8 cellular contexts compared by ENCODE assay signal in the genomic region with DNA sequence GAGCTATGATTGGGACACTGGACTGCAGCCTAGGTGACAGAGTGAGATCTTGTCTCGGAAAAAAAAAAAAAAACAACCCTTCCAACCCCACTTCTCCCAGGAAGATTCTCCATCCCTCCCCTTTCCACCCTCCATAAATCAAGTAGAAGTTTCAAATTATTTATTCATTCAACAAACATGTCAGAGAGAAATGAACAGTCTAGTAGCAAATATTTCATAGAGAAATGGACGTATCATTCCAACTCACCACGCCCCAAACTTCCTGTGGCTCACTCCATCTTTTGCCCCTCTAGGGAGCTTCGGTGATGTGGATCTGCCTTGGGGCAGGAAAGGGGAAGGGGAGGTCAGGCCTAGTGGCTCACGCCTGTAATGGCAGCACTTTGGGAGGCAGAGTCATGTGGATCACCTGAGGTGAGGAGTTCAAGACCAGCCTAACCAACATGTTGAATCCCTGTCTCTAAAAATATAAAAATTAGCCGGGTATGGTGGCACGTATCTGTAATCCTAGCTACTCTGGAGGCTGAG. TPM values are rescaled to one million over a fixed set of nuclear protein-coding genes. Genes with fewer than 3 reads are reported as not detected.
DNase-seq lines count a peak whose midpoint lies in the region; ATAC-seq and TF ChIP-seq lines count a peak whose summit lies in the region.

No MANE protein-coding gene starts in this region.

- peaks cover 20% of the 10 kb centered on the region for H3K36me3 Mint-ChIP-seq in activated CD8-positive, alpha-beta memory T cell treated with anti-CD3 and anti-CD28 coated beads, Interleukin-2, amount 10 ng/mL, durations not matched to agents 7 days and 5 days
- H3K36me3 Mint-ChIP-seq in activated T-helper 2 cell treated with anti-CD3 and anti-CD28 coated beads, Interferon-gamma antibody, Interleukin-2, Interleukin-4, amounts not matched to agents 10 μg/mL and 5 μg/mL and 100 μg/mL, durations not matched to agents 14 hours and 24 hours and 36 hours (ENCODE audit: low read depth), result peaks cover 28% of the 10 kb centered on the region

- peak overlapping the region; percentile 75 for H3K4me3 Mint-ChIP-seq in activated CD8-positive, alpha-beta memory T cell treated with anti-CD3 and anti-CD28 coated beads, Interleukin-2, amount 10 ng/mL, durations not matched to agents 7 days and 5 days
- H3K4me3 Mint-ChIP-seq in activated T-helper 2 cell treated with anti-CD3 and anti-CD28 coated beads, Interferon-gamma antibody, Interleukin-2, Interleukin-4, amounts not matched to agents 10 μg/mL and 5 μg/mL and 100 μg/mL, durations not matched to agents 14 hours and 24 hours and 36 hours (ENCODE audit: low read depth), result peak overlapping the region; percentile 79

- peaks cover 1% of the 10 kb centered on the region for H3K36me3 ChIP-seq in kidney epithelial cell (ENCODE audit: control insufficient read depth, insufficient read depth, low read length)
- H3K36me3 ChIP-seq in thymus (ENCODE audit: control insufficient read depth, insufficient read depth), result peaks cover 45% of the 10 kb centered on the region

- H3K4me1 Mint-ChIP-seq in activated CD8-positive, alpha-beta memory T cell treated with anti-CD3 and anti-CD28 coated beads, Interleukin-2, amount 10 ng/mL, durations not matched to agents 7 days and 5 days, result peaks cover 48% of the 10 kb centered on the region
- H3K4me1 Mint-ChIP-seq in activated T-helper 2 cell treated with anti-CD3 and anti-CD28 coated beads, Interferon-gamma antibody, Interleukin-2, Interleukin-4, amounts not matched to agents 10 μg/mL and 5 μg/mL and 100 μg/mL, durations not matched to agents 14 hours and 24 hours and 36 hours (ENCODE audit: low read depth), result peaks cover 40% of the 10 kb centered on the region

- ATAC-seq in activated CD8-positive, alpha-beta memory T cell treated with anti-CD3 and anti-CD28 coated beads, Interleukin-2, amount 10 ng/mL, durations not matched to agents 7 days and 5 days, result no peak
- ATAC-seq in left colon, result no peak

- H3K27me3 Mint-ChIP-seq in activated CD8-positive, alpha-beta memory T cell treated with anti-CD3 and anti-CD28 coated beads, Interleukin-2, amount 10 ng/mL, durations not matched to agents 7 days and 5 days, result no peaks in the 10 kb centered on the region
- H3K27me3 Mint-ChIP-seq in activated T-helper 2 cell treated with anti-CD3 and anti-CD28 coated beads, Interferon-gamma antibody, Interleukin-2, Interleukin-4, amounts not matched to agents 10 μg/mL and 5 μg/mL and 100 μg/mL, durations not matched to agents 14 hours and 24 hours and 36 hours (ENCODE audit: low read depth), result no peaks in the 10 kb centered on the region

- H3K27ac ChIP-seq in thymus (ENCODE audit: low read depth), result peak overlapping the region; percentile 66

- peak overlapping the region; percentile 78 for H3K27ac Mint-ChIP-seq in activated CD8-positive, alpha-beta memory T cell treated with anti-CD3 and anti-CD28 coated beads, Interleukin-2, amount 10 ng/mL, durations not matched to agents 7 days and 5 days
- peak overlapping the region; percentile 73 for H3K27ac Mint-ChIP-seq in activated T-helper 2 cell treated with anti-CD3 and anti-CD28 coated beads, Interferon-gamma antibody, Interleukin-2, Interleukin-4, amounts not matched to agents 10 μg/mL and 5 μg/mL and 100 μg/mL, durations not matched to agents 14 hours and 24 hours and 36 hours

- CTCF ChIA-PET in activated CD8-positive, alpha-beta memory T cell treated with anti-CD3 and anti-CD28 coated beads, Interleukin-2, amount 10 ng/mL, durations not matched to agents 7 days and 5 days (lab: Charles Lee), result interaction anchor here (0.6 to 9.7 kb wide), 4 partner anchors 9 to 1027 kb away, joined by 3 to 61 read pairs (median 13); a partner anchor contains a TSS

- WGBS in thymus, result 81% methylated on average over 7 of the region's 7 CpGs

- H3K4me3 ChIP-seq in kidney epithelial cell (ENCODE audit: low read depth, low read length) (peak overlapping the region; percentile 81), thymus (ENCODE audit: low read length) (peak overlapping the region; percentile 100)

- DNase-seq in activated CD8-positive, alpha-beta memory T cell treated with anti-CD3 and anti-CD28 coated beads, Interleukin-2, amount 10 ng/mL, durations not matched to agents 7 days and 5 days, result no peak
- no peak for DNase-seq in activated CD8-positive, alpha-beta memory T cell treated with anti-CD3 and anti-CD28 coated beads, Interleukin-2, amount 50 U/mL, for 4 hours
- DNase-seq in activated T-helper 2 cell treated with anti-CD3 and anti-CD28 coated beads, Interferon-gamma antibody, Interleukin-2, Interleukin-4, amounts not matched to agents 10 μg/mL and 5 μg/mL and 100 μg/mL, durations not matched to agents 14 hours and 24 hours and 36 hours (ENCODE audit: low spot score), result no peak
- DNase-seq in kidney epithelial cell (ENCODE audit: low read depth), result no peak
- no peak for DNase-seq in activated CD4-positive, CD25-positive, alpha-beta regulatory T cell treated with anti-CD3 and anti-CD28 coated beads, Interleukin-2, amount 50 U/mL, for 72 hours
- no peak for DNase-seq in left colon
- DNase-seq in GM03348 (ENCODE audit: low spot score), result no peak

- H3K9me3 ChIP-seq in thymus (ENCODE audit: control insufficient read depth), result no peaks in the 10 kb centered on the region

- intact Hi-C loops in activated T-helper 2 cell treated with anti-CD3 and anti-CD28 coated beads, Interferon-gamma antibody, Interleukin-2, Interleukin-4, amounts not matched to agents 10 μg/mL and 5 μg/mL and 100 μg/mL, durations not matched to agents 14 hours and 24 hours and 36 hours (cut with micrococcal nuclease), result no loop called here
- intact Hi-C loops in left colon (cut with DNase I, micrococcal nuclease), result no loop called here

- peaks cover 21% of the 10 kb centered on the region for H3K4me1 ChIP-seq in thymus (ENCODE audit: control insufficient read depth, insufficient read depth, low read length)

- TF ChIP-seq CTCF in kidney epithelial cell (IDR thresholded peaks at IDR 0.05; ENCODE audit: insufficient read depth, low read length, poor library complexity, severe bottlenecking), result no peak

- H3K9me3 Mint-ChIP-seq in activated CD8-positive, alpha-beta memory T cell treated with anti-CD3 and anti-CD28 coated beads, Interleukin-2, amount 10 ng/mL, durations not matched to agents 7 days and 5 days (ENCODE audit: low read depth), result no peaks in the 10 kb centered on the region
- no peaks in the 10 kb centered on the region for H3K9me3 Mint-ChIP-seq in activated T-helper 2 cell treated with anti-CD3 and anti-CD28 coated beads, Interferon-gamma antibody, Interleukin-2, Interleukin-4, amounts not matched to agents 10 μg/mL and 5 μg/mL and 100 μg/mL, durations not matched to agents 14 hours and 24 hours and 36 hours

- H3K27me3 ChIP-seq in kidney epithelial cell (ENCODE audit: control insufficient read depth, insufficient read depth, low read length), result no peaks in the 10 kb centered on the region
- no peaks in the 10 kb centered on the region for H3K27me3 ChIP-seq in thymus (ENCODE audit: control insufficient read depth, insufficient read depth)

RNA-seq across cellular contexts. Expression of a gene that starts 0.6 kb away (rescaled TPM):
- 10 to 100 TPM; 36.8 to 43.5 TPM for total RNA-seq in activated CD8-positive, alpha-beta memory T cell treated with anti-CD3 and anti-CD28 coated beads, Interleukin-2, amount 10 ng/mL, durations not matched to agents 7 days and 5 days
- total RNA-seq in activated T-helper 2 cell treated with anti-CD3 and anti-CD28 coated beads, Interferon-gamma antibody, Interleukin-2, Interleukin-4, amounts not matched to agents 10 μg/mL and 5 μg/mL and 100 μg/mL, durations not matched to agents 14 hours and 24 hours and 36 hours, result 31.2 and 33.2 TPM in 2 replicates
- 10.4 and 23.1 TPM in 2 replicates for total RNA-seq in kidney epithelial cell
- 46.9 TPM for polyA plus RNA-seq in thymus
- total RNA-seq in left colon, result 10 to 100 TPM; 54.9 to 62.1 TPM

RNA-seq across cellular contexts. Expression of a gene that starts 9.3 kb away (rescaled TPM):
- 1 to 10 TPM in 1 of 2 experiments, under 1 TPM in 1; 0.61 to 1.4 TPM for total RNA-seq in activated CD8-positive, alpha-beta memory T cell treated with anti-CD3 and anti-CD28 coated beads, Interleukin-2, amount 10 ng/mL, durations not matched to agents 7 days and 5 days
- 2.4 and 2.8 TPM in 2 replicates for total RNA-seq in activated T-helper 2 cell treated with anti-CD3 and anti-CD28 coated beads, Interferon-gamma antibody, Interleukin-2, Interleukin-4, amounts not matched to agents 10 μg/mL and 5 μg/mL and 100 μg/mL, durations not matched to agents 14 hours and 24 hours and 36 hours
- 1.5 and 2.1 TPM in 2 replicates for total RNA-seq in kidney epithelial cell
- polyA plus RNA-seq in thymus, result 12.8 TPM
- 10 to 100 TPM in 1 of 2 donors, 1 to 10 TPM in 1; 8.0 to 10.9 TPM for total RNA-seq in left colon

RNA-seq across cellular contexts. Expression of a gene that starts 10.4 kb away (rescaled TPM):
- 100 to 1,000 TPM; 119 to 151 TPM for total RNA-seq in activated CD8-positive, alpha-beta memory T cell treated with anti-CD3 and anti-CD28 coated beads, Interleukin-2, amount 10 ng/mL, durations not matched to agents 7 days and 5 days
- total RNA-seq in activated T-helper 2 cell treated with anti-CD3 and anti-CD28 coated beads, Interferon-gamma antibody, Interleukin-2, Interleukin-4, amounts not matched to agents 10 μg/mL and 5 μg/mL and 100 μg/mL, durations not matched to agents 14 hours and 24 hours and 36 hours, result 125 and 130 TPM in 2 replicates
- 150 and 208 TPM in 2 replicates for total RNA-seq in kidney epithelial cell
- polyA plus RNA-seq in thymus, result 448 TPM
- 100 to 1,000 TPM; 224 to 268 TPM for total RNA-seq in left colon

RNA-seq across cellular contexts. Expression of a gene that starts 18.0 kb away (rescaled TPM):
- total RNA-seq in activated CD8-positive, alpha-beta memory T cell treated with anti-CD3 and anti-CD28 coated beads, Interleukin-2, amount 10 ng/mL, durations not matched to agents 7 days and 5 days, result 1 to 10 TPM; 2.9 to 6.2 TPM
- total RNA-seq in activated T-helper 2 cell treated with anti-CD3 and anti-CD28 coated beads, Interferon-gamma antibody, Interleukin-2, Interleukin-4, amounts not matched to agents 10 μg/mL and 5 μg/mL and 100 μg/mL, durations not matched to agents 14 hours and 24 hours and 36 hours, result 7.0 and 7.8 TPM in 2 replicates
- total RNA-seq in kidney epithelial cell, result 13.6 and 14.7 TPM in 2 replicates
- 8.5 TPM for polyA plus RNA-seq in thymus
- total RNA-seq in left colon, result 1 to 10 TPM; 4.0 to 5.7 TPM

RNA-seq across cellular contexts. Expression of a gene that starts 18.6 kb away (rescaled TPM):
- total RNA-seq in activated CD8-positive, alpha-beta memory T cell treated with anti-CD3 and anti-CD28 coated beads, Interleukin-2, amount 10 ng/mL, durations not matched to agents 7 days and 5 days, result 10 to 100 TPM in 1 of 2 experiments, 1 to 10 TPM in 1; 8.1 to 20.2 TPM
- 20.6 and 22.3 TPM in 2 replicates for total RNA-seq in activated T-helper 2 cell treated with anti-CD3 and anti-CD28 coated beads, Interferon-gamma antibody, Interleukin-2, Interleukin-4, amounts not matched to agents 10 μg/mL and 5 μg/mL and 100 μg/mL, durations not matched to agents 14 hours and 24 hours and 36 hours
- total RNA-seq in kidney epithelial cell, result 1.1 and 2.1 TPM in 2 replicates
- 36.0 TPM for polyA plus RNA-seq in thymus
- total RNA-seq in left colon, result 1 to 10 TPM; 1.2 to 2.0 TPM
